1 cellular context compared by ENCODE assay signal in the genomic region with DNA sequence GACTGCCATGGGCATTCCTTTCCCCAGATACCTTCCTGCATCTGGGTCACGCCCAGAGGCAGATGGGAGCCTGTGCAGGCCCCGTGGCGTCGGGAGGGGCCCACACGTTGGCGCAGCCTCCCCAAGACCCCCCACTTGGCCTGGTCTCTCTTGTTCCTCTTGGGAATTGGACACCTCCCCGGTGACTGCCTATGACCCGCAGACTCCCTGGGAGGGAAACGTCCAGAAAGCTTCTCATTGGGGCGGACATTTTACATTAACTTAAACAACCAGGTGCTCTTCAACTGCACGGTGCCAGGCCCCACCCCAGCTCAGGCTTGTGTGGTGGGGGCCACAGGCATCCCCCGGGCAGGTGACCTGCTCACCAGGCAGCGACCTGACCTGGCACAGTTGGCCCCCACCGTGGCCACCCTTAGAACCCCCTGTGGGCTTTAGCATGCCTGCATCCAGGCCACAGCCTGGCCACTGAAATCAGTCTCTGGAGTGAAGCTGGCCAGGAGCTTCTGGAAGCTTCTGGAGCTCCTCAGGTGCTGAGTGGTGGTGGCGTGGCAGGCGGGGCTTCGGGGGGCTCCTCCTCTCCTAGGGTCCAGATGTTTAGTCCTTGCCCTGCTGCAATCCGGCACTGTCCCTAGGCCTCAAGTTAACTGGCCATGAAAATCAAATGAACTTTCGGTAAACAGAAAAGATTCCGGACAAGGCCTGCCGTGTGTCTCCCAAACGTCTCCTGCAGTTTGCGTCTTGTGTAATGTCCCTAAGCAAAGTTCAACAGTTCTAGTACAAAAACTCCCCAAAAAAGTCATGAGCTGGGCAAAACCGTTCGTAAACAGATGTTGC.
TF ChIP-seq lines count a peak whose summit lies in the region.

No MANE protein-coding gene starts in this region.

TF ChIP-seq in HepG2, 621 proteins besides CTCF, POLR2A, EP300 and RAD21 (continued from another document and continues in another):
- no peak for TF ChIP-seq HDAC6 (IDR thresholded peaks at IDR 0.05; ENCODE audit: low read depth, low read length)
- no peak for TF ChIP-seq CENPT (CRISPR knock-in tag; IDR thresholded peaks at IDR 0.05; ENCODE audit: low read depth)
- peak; percentile 14; the same call in 1 of the 2 replicates for TF ChIP-seq TFDP2 (CRISPR knock-in tag; IDR thresholded peaks at IDR 0.05)
- TF ChIP-seq TOPORS (CRISPR knock-in tag; IDR thresholded peaks at IDR 0.05) = no peak; the same call in 1 of the 2 replicates
- TF ChIP-seq ISL2 (CRISPR knock-in tag; IDR thresholded peaks at IDR 0.05) = peak; percentile 67
- no peak for TF ChIP-seq SIX4 (CRISPR knock-in tag; IDR thresholded peaks at IDR 0.05)
- TF ChIP-seq KDM3A (CRISPR knock-in tag; IDR thresholded peaks at IDR 0.05; ENCODE audit: low read depth) = no peak
- TF ChIP-seq HNF4A (CRISPR knock-in tag; IDR thresholded peaks at IDR 0.05) = peak; percentile 87
- no peak for TF ChIP-seq ZUFSP (CRISPR knock-in tag; IDR thresholded peaks at IDR 0.05; ENCODE audit: borderline replicate concordance)
- TF ChIP-seq NFATC3 (CRISPR knock-in tag; IDR thresholded peaks at IDR 0.05) = no peak
- peak; percentile 48; the same call in 1 of the 2 replicates for TF ChIP-seq MTA1 (CRISPR knock-in tag; IDR thresholded peaks at IDR 0.05; ENCODE audit: borderline replicate concordance)
- TF ChIP-seq, protein P1, sequence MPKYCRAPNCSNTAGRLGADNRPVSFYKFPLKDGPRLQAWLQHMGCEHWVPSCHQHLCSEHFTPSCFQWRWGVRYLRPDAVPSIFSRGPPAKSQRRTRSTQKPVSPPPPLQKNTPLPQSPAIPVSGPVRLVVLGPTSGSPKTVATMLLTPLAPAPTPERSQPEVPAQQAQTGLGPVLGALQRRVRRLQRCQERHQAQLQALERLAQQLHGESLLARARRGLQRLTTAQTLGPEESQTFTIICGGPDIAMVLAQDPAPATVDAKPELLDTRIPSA (CRISPR knock-in tag; IDR thresholded peaks at IDR 0.05; ENCODE audit: borderline replicate concordance) = no peak
- 0 out of 2 replicates have a peak, but pooled peaks have one; percentile 46 for TF ChIP-seq ZNF782 (CRISPR knock-in tag; IDR thresholded peaks at IDR 0.05; ENCODE audit: borderline replicate concordance)
- no peak for TF ChIP-seq ATAD3A (CRISPR knock-in tag; IDR thresholded peaks at IDR 0.05)
- TF ChIP-seq SKI (IDR thresholded peaks at IDR 0.05; ENCODE audit: partially characterized antibody) = peak; percentile 63
- TF ChIP-seq KAT7 (CRISPR knock-in tag; IDR thresholded peaks at IDR 0.05; ENCODE audit: borderline replicate concordance) = no peak
- 0 out of 2 replicates have a peak, but pooled peaks have one; percentile 37 for TF ChIP-seq ZNF703 (CRISPR knock-in tag; IDR thresholded peaks at IDR 0.05; ENCODE audit: borderline replicate concordance)
- TF ChIP-seq, protein P2, sequence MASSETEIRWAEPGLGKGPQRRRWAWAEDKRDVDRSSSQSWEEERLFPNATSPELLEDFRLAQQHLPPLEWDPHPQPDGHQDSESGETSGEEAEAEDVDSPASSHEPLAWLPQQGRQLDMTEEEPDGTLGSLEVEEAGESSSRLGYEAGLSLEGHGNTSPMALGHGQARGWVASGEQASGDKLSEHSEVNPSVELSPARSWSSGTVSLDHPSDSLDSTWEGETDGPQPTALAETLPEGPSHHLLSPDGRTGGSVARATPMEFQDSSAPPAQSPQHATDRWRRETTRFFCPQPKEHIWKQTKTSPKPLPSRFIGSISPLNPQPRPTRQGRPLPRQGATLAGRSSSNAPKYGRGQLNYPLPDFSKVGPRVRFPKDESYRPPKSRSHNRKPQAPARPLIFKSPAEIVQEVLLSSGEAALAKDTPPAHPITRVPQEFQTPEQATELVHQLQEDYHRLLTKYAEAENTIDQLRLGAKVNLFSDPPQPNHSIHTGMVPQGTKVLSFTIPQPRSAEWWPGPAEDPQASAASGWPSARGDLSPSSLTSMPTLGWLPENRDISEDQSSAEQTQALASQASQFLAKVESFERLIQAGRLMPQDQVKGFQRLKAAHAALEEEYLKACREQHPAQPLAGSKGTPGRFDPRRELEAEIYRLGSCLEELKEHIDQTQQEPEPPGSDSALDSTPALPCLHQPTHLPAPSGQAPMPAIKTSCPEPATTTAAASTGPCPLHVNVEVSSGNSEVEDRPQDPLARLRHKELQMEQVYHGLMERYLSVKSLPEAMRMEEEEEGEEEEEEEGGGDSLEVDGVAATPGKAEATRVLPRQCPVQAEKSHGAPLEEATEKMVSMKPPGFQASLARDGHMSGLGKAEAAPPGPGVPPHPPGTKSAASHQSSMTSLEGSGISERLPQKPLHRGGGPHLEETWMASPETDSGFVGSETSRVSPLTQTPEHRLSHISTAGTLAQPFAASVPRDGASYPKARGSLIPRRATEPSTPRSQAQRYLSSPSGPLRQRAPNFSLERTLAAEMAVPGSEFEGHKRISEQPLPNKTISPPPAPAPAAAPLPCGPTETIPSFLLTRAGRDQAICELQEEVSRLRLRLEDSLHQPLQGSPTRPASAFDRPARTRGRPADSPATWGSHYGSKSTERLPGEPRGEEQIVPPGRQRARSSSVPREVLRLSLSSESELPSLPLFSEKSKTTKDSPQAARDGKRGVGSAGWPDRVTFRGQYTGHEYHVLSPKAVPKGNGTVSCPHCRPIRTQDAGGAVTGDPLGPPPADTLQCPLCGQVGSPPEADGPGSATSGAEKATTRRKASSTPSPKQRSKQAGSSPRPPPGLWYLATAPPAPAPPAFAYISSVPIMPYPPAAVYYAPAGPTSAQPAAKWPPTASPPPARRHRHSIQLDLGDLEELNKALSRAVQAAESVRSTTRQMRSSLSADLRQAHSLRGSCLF (CRISPR knock-in tag; IDR thresholded peaks at IDR 0.05; ENCODE audit: borderline replicate concordance) = no peak
- no peak for TF ChIP-seq ZKSCAN5 (CRISPR knock-in tag; IDR thresholded peaks at IDR 0.05)
- TF ChIP-seq, protein P3, sequence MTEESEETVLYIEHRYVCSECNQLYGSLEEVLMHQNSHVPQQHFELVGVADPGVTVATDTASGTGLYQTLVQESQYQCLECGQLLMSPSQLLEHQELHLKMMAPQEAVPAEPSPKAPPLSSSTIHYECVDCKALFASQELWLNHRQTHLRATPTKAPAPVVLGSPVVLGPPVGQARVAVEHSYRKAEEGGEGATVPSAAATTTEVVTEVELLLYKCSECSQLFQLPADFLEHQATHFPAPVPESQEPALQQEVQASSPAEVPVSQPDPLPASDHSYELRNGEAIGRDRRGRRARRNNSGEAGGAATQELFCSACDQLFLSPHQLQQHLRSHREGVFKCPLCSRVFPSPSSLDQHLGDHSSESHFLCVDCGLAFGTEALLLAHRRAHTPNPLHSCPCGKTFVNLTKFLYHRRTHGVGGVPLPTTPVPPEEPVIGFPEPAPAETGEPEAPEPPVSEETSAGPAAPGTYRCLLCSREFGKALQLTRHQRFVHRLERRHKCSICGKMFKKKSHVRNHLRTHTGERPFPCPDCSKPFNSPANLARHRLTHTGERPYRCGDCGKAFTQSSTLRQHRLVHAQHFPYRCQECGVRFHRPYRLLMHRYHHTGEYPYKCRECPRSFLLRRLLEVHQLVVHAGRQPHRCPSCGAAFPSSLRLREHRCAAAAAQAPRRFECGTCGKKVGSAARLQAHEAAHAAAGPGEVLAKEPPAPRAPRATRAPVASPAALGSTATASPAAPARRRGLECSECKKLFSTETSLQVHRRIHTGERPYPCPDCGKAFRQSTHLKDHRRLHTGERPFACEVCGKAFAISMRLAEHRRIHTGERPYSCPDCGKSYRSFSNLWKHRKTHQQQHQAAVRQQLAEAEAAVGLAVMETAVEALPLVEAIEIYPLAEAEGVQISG (CRISPR knock-in tag; IDR thresholded peaks at IDR 0.05) = peak; percentile 36; the same call in 1 of the 2 replicates
- TF ChIP-seq ADNP (CRISPR knock-in tag; IDR thresholded peaks at IDR 0.05) = no peak
- no peak for TF ChIP-seq SRSF4 (IDR thresholded peaks at IDR 0.05; ENCODE audit: low read depth, low read length, poor library complexity, severe bottlenecking)
- no peak for TF ChIP-seq SP1 (IDR thresholded peaks at IDR 0.05)
- TF ChIP-seq SP1 (CRISPR knock-in tag; IDR thresholded peaks at IDR 0.05) = no peak
- TF ChIP-seq ETV5 (CRISPR knock-in tag; IDR thresholded peaks at IDR 0.05; ENCODE audit: borderline replicate concordance) = peak; percentile 66; the same call in 1 of the 2 replicates
- TF ChIP-seq SMAD3 (CRISPR knock-in tag; IDR thresholded peaks at IDR 0.05) = peak; percentile 56; the same call in 1 of the 2 replicates
- no peak for TF ChIP-seq ZMYM2 (CRISPR knock-in tag; IDR thresholded peaks at IDR 0.05)
- no peak for TF ChIP-seq MIXL1 (CRISPR knock-in tag; IDR thresholded peaks at IDR 0.05)
- 0 out of 2 replicates have a peak, but pooled peaks have one; percentile 68 for TF ChIP-seq ZNF264 (CRISPR knock-in tag; IDR thresholded peaks at IDR 0.05)
- no peak for TF ChIP-seq NCOA1 (CRISPR knock-in tag; IDR thresholded peaks at IDR 0.05)
- TF ChIP-seq PLRG1 (conservative IDR thresholded peaks at IDR 0.05) = no peak
- TF ChIP-seq PRDM10 (CRISPR knock-in tag; IDR thresholded peaks at IDR 0.05; ENCODE audit: low read depth) = peak; percentile 57; the same call in 1 of the 2 replicates
- no peak for TF ChIP-seq ATRX (CRISPR knock-in tag; IDR thresholded peaks at IDR 0.05; ENCODE audit: borderline replicate concordance)
- TF ChIP-seq ZNF678 (CRISPR knock-in tag; IDR thresholded peaks at IDR 0.05) = no peak
- no peak for TF ChIP-seq CHCHD3 (CRISPR knock-in tag; IDR thresholded peaks at IDR 0.05)
- no peak for TF ChIP-seq NFRKB (IDR thresholded peaks at IDR 0.05)
- no peak for TF ChIP-seq ZC3H4 (CRISPR knock-in tag; IDR thresholded peaks at IDR 0.05; ENCODE audit: borderline replicate concordance)
- TF ChIP-seq, protein P4, sequence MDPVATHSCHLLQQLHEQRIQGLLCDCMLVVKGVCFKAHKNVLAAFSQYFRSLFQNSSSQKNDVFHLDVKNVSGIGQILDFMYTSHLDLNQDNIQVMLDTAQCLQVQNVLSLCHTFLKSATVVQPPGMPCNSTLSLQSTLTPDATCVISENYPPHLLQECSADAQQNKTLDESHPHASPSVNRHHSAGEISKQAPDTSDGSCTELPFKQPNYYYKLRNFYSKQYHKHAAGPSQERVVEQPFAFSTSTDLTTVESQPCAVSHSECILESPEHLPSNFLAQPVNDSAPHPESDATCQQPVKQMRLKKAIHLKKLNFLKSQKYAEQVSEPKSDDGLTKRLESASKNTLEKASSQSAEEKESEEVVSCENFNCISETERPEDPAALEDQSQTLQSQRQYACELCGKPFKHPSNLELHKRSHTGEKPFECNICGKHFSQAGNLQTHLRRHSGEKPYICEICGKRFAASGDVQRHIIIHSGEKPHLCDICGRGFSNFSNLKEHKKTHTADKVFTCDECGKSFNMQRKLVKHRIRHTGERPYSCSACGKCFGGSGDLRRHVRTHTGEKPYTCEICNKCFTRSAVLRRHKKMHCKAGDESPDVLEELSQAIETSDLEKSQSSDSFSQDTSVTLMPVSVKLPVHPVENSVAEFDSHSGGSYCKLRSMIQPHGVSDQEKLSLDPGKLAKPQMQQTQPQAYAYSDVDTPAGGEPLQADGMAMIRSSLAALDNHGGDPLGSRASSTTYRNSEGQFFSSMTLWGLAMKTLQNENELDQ (CRISPR knock-in tag; IDR thresholded peaks at IDR 0.05; ENCODE audit: borderline replicate concordance) = no peak
- TF ChIP-seq ZNF788 (CRISPR knock-in tag; IDR thresholded peaks at IDR 0.05; ENCODE audit: borderline replicate concordance) = peak; percentile 76; the same call in 1 of the 2 replicates
- TF ChIP-seq, protein P5, sequence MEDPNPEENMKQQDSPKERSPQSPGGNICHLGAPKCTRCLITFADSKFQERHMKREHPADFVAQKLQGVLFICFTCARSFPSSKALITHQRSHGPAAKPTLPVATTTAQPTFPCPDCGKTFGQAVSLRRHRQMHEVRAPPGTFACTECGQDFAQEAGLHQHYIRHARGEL (CRISPR knock-in tag; IDR thresholded peaks at IDR 0.05) = 0 out of 2 replicates have a peak, but pooled peaks have one; percentile 22
- peak; percentile 38 for TF ChIP-seq PHF5A (CRISPR knock-in tag; IDR thresholded peaks at IDR 0.05; ENCODE audit: low read depth, unreplicated experiment)
- peak; percentile 94 for TF ChIP-seq ZSCAN31 (CRISPR knock-in tag; IDR thresholded peaks at IDR 0.05; ENCODE audit: low read depth)
- TF ChIP-seq HNRNPUL1 (IDR thresholded peaks at IDR 0.05; ENCODE audit: low read depth, low read length) = no peak
